ENCODE assay signal across 8 cellular contexts in the genomic region with DNA sequence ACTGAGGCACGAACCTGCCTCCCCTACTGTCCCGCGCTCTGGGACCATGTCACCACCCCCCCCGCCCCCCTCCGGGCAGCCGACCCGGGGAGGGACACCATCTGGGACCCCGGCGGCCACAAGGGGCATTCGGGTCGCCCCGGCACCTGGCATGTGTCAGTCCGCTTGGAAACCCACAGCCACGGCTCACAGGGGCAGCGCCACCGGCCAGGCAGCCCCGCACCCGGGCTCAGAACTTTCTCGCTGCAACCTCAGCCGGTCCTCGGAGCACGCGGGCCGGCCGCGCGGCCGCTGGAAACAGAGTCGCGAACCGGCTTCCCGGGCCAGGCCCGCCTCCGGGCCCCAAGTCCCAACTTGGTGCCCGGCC.
DNase-seq lines count a peak whose midpoint lies in the region; ATAC-seq and TF ChIP-seq lines count a peak whose summit lies in the region.

No MANE protein-coding gene starts in this region.

- H3K27ac Mint-ChIP-seq in activated T-cell treated with anti-CD3 and anti-CD28 coated beads, Interleukin-2, amount 50 U/mL, for 72 hours = no peak overlapping the region

- CTCF ChIA-PET in HEK293 (lab: Yijun Ruan, JAX) = interaction anchor here (0.6 to 1.6 kb wide), 7 partner anchors 22 to 293 kb away, joined by 3 to 7 read pairs (median 3); no protein-coding TSS in a partner anchor

- POLR2A ChIA-PET in HEK293 (lab: Yijun Ruan, JAX) = interaction anchor here (0.6 kb wide), 1 partner anchor 24 kb away, joined by 6 read pairs; no protein-coding TSS in a partner anchor

- H3K4me3 ChIP-seq in BLaER1 = peak overlapping the region; percentile 100
- H3K4me3 ChIP-seq in HEK293 (ENCODE audit: low read depth, low read length) = peak overlapping the region; percentile 69
- peak overlapping the region; percentile 54 to 97 (median 85) for H3K4me3 ChIP-seq in skin epidermis

- peak in 1 of 2 donors; percentile 19 for DNase-seq in activated T-cell treated with anti-CD3 and anti-CD28 coated beads, Interleukin-2, amount 50 U/mL, for 72 hours
- peak; percentile 40 for DNase-seq in hepatic stellate cell (ENCODE audit: low spot score)
- no peak for DNase-seq in COR-L47 (lab: John Stamatoyannopoulos, UW)
- DNase-seq in cerebellar cortex (ENCODE audit: low spot score) = no peak

- H4K20me1 ChIP-seq in BLaER1 = peaks cover 51% of the 10 kb centered on the region

- H3K36me3 ChIP-seq in BLaER1 (no peaks in the 10 kb centered on the region), HEK293 (ENCODE audit: control insufficient read depth in 2 of 2, insufficient read depth in 1 of 2, low read length in 2 of 2) (no peaks in the 10 kb centered on the region)

- TF ChIP-seq CTCF in HEK293 (tag by site-specific recombination; IDR thresholded peaks at IDR 0.05) = peak; percentile 9; the same call in 1 of the 2 replicates

- H3K27me3 ChIP-seq in BLaER1 = no peaks in the 10 kb centered on the region

- peak overlapping the region; percentile 98 for H3K4me2 ChIP-seq in BLaER1

- H3K9me3 Mint-ChIP-seq in activated T-cell treated with anti-CD3 and anti-CD28 coated beads, Interleukin-2, amount 50 U/mL, for 72 hours = no peaks in the 10 kb centered on the region

- peak overlapping the region; percentile 77 to 87 for H3K4me3 Mint-ChIP-seq in activated T-cell treated with anti-CD3 and anti-CD28 coated beads, Interleukin-2, amount 50 U/mL, for 72 hours

- H3K9me3 ChIP-seq in BLaER1 (no peaks in the 10 kb centered on the region), HEK293 (ENCODE audit: control insufficient read depth, insufficient read depth, low read depth, low read length) (no peaks in the 10 kb centered on the region)

- H3K27ac ChIP-seq in BLaER1 = peak overlapping the region; percentile 93
- peak overlapping the region; percentile 75; the same call in 1 of the 2 replicates for H3K27ac ChIP-seq in HEK293 (ENCODE audit: extremely low read depth, low read depth, low read length)
- peak overlapping the region in 19 of 21 experiments; percentile 2 to 91 (median 66) for H3K27ac ChIP-seq in skin epidermis

- H3K4me1 ChIP-seq in BLaER1 = peaks cover 72% of the 10 kb centered on the region
- peaks cover 12% of the 10 kb centered on the region for H3K4me1 ChIP-seq in HEK293 (ENCODE audit: control insufficient read depth, insufficient read depth, low read length)

- H3K36me3 Mint-ChIP-seq in activated T-cell treated with anti-CD3 and anti-CD28 coated beads, Interleukin-2, amount 50 U/mL, for 72 hours (ENCODE audit: insufficient read depth in 2 of 2) = no peaks in the 10 kb centered on the region

- peaks cover 52% of the 10 kb centered on the region for H3K4me1 Mint-ChIP-seq in activated T-cell treated with anti-CD3 and anti-CD28 coated beads, Interleukin-2, amount 50 U/mL, for 72 hours (ENCODE audit: low read depth)

- peak in 1 of 2 donors; percentile 8 for ATAC-seq in activated T-cell treated with anti-CD3 and anti-CD28 coated beads, Interleukin-2, amount 50 U/mL, for 72 hours (replicated peaks in 1 of 2)
- no peak for ATAC-seq in GM18870 (IDR thresholded peaks at IDR 0.05; ENCODE audit: unreplicated experiment)

- H3K27me3 Mint-ChIP-seq in activated T-cell treated with anti-CD3 and anti-CD28 coated beads, Interleukin-2, amount 50 U/mL, for 72 hours (ENCODE audit: low read depth) = no peaks in the 10 kb centered on the region

- H3K9ac ChIP-seq in BLaER1 = peak overlapping the region; percentile 96

TF ChIP-seq in HEK293, 187 proteins besides CTCF, POLR2A, EP300 and RAD21:
- no peak for TF ChIP-seq ZNF19 (tag by site-specific recombination; IDR thresholded peaks at IDR 0.05; ENCODE audit: low read depth)
- TF ChIP-seq KLF16 (tag by site-specific recombination; IDR thresholded peaks at IDR 0.05) = no peak
- TF ChIP-seq, protein P1, sequence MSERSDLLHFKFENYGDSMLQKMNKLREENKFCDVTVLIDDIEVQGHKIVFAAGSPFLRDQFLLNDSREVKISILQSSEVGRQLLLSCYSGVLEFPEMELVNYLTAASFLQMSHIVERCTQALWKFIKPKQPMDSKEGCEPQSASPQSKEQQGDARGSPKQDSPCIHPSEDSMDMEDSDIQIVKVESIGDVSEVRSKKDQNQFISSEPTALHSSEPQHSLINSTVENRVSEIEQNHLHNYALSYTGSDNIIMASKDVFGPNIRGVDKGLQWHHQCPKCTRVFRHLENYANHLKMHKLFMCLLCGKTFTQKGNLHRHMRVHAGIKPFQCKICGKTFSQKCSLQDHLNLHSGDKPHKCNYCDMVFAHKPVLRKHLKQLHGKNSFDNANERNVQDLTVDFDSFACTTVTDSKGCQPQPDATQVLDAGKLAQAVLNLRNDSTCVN (tag by site-specific recombination; optimal IDR thresholded peaks at IDR 0.05) = peak; percentile 66
- 0 out of 2 replicates have a peak, but pooled peaks have one; percentile 2 for TF ChIP-seq GLIS2 (tag by site-specific recombination; IDR thresholded peaks at IDR 0.05)
- TF ChIP-seq BCL11A (tag by site-specific recombination; IDR thresholded peaks at IDR 0.05; ENCODE audit: low read depth) = no peak
- no peak for TF ChIP-seq ZNF133 (tag by site-specific recombination; IDR thresholded peaks at IDR 0.05)
